ENCODE assay signal across 9 cellular contexts in the genomic region with DNA sequence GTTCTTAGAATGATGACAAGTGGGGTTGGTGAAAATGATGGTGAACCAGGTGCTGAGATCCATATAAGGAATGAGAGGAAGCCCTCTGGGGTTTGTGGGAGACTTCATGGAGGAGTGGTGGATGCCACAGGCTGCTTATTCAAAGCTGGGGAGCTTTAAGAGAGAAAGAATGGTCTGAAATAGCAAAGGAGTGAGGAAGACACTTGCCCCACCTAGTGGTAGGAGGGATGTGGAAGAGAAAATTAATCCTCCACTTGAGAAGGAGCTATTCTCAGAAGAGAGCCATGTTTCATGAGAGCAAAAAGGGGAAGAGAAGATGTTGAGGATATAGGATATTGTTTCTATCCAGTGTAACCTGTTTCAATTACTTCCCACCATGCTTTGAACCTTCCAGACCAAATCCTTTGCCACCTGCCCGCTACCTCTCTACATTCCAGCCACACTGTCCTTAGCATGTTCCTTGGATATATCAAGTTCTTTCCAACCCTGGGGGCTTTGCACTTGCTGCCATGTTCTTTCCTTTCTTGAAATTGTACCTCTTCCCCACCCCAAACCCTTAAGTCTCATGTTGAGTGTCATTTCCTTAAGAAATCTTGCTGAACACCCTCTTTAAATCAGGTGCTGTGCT. TPM values are rescaled to one million over a fixed set of nuclear protein-coding genes. Genes with fewer than 3 reads are reported as not detected.
A peak's percentile ranks its signal among the peaks of the same experiment; 100 is the strongest.
DNase-seq lines count a peak whose midpoint lies in the region; ATAC-seq, FAIRE-seq and TF ChIP-seq lines count a peak whose summit lies in the region.
"Had no signal": no experiment of that assay in that cellular context is flagged by ENCODE, and none has a peak within 500 bp of the region (broad histone marks: within the 10 kb centered on the region; RNA-seq: fewer than 3 reads in every experiment).

No MANE protein-coding gene starts in this region.

- H2AFZ ChIP-seq in keratinocyte (ENCODE audit: control insufficient read depth, low read length), result no peak overlapping the region

- no peak overlapping the region for H3K4me2 ChIP-seq in keratinocyte (ENCODE audit: control insufficient read depth, extremely low read depth, insufficient read depth, low read depth, low read length)

- FAIRE-seq in D721Med (lab: Jason Lieb, UNC) (peak; percentile 70), keratinocyte (lab: Jason Lieb, UNC) (peak; percentile 74)

- DNase-seq in D721Med (ENCODE audit: insufficient read length, low spot score) (peak; percentile 59), NCI-H2171 treated with DMSO at 0.1 percent for 48 hours (lab: John Stamatoyannopoulos, UW) (peak; percentile 54), keratinocyte (ENCODE audit: low read depth, low spot score) (peak; percentile 21), upper lobe of left lung (no peak), T1000 (lab: John Stamatoyannopoulos, UW) (no peak), islet precursor cell (no peak)
- DNase-seq in activated naive CD4-positive, alpha-beta T cell treated with anti-CD3 and anti-CD28 coated beads, Interleukin-2, amount 10 ng/mL, durations not matched to agents 7 days and 5 days, result peak; percentile 57

- H3K27ac Mint-ChIP-seq in activated naive CD4-positive, alpha-beta T cell treated with anti-CD3 and anti-CD28 coated beads, Interleukin-2, amount 10 ng/mL, durations not matched to agents 7 days and 5 days, result no peak overlapping the region

- peaks cover 20% of the 10 kb centered on the region for H3K4me1 Mint-ChIP-seq in activated naive CD4-positive, alpha-beta T cell treated with anti-CD3 and anti-CD28 coated beads, Interleukin-2, amount 10 ng/mL, durations not matched to agents 7 days and 5 days

- H3K36me3 ChIP-seq in keratinocyte (ENCODE audit: control insufficient read depth in 2 of 2, extremely low read depth in 1 of 2, insufficient read depth in 2 of 2, low read length in 2 of 2) (no peaks in the 10 kb centered on the region), upper lobe of left lung (no peaks in the 10 kb centered on the region)
- H3K36me3 ChIP-seq: ovary had no signal

- no peaks in the 10 kb centered on the region for H3K79me2 ChIP-seq in keratinocyte (ENCODE audit: control insufficient read depth, insufficient read depth, low read length)

- no peaks in the 10 kb centered on the region for H4K20me1 ChIP-seq in keratinocyte (ENCODE audit: control insufficient read depth, extremely low read depth, insufficient read depth, low read length)

- H3K27me3 Mint-ChIP-seq in activated naive CD4-positive, alpha-beta T cell treated with anti-CD3 and anti-CD28 coated beads, Interleukin-2, amount 10 ng/mL, durations not matched to agents 7 days and 5 days, result no peaks in the 10 kb centered on the region

- H3K4me3 Mint-ChIP-seq in activated naive CD4-positive, alpha-beta T cell treated with anti-CD3 and anti-CD28 coated beads, Interleukin-2, amount 10 ng/mL, durations not matched to agents 7 days and 5 days, result no peak overlapping the region

- H3K36me3 Mint-ChIP-seq in activated naive CD4-positive, alpha-beta T cell treated with anti-CD3 and anti-CD28 coated beads, Interleukin-2, amount 10 ng/mL, durations not matched to agents 7 days and 5 days, result no peaks in the 10 kb centered on the region

- H3K27me3 ChIP-seq in keratinocyte (ENCODE audit: control insufficient read depth, extremely low read depth, insufficient read depth, low read length) (no peaks in the 10 kb centered on the region), upper lobe of left lung (no peaks in the 10 kb centered on the region)
- H3K27me3 ChIP-seq: ovary had no signal

- TF ChIP-seq POLR2A in upper lobe of left lung (IDR thresholded peaks at IDR 0.05), result no peak

- no peaks in the 10 kb centered on the region for H3K9me3 ChIP-seq in keratinocyte (ENCODE audit: control insufficient read depth, low read depth, low read length)
- no peaks in the 10 kb centered on the region for H3K9me3 ChIP-seq in upper lobe of left lung
- H3K9me3 ChIP-seq: ovary had no signal

- H3K4me1 ChIP-seq in keratinocyte (ENCODE audit: control insufficient read depth, extremely low read depth, insufficient read depth, low read length) (peaks cover 5% of the 10 kb centered on the region), upper lobe of left lung (peaks cover 5 to 18% (median 9%) of the 10 kb centered on the region in 4 donors)

- ATAC-seq in GM19351 (IDR thresholded peaks at IDR 0.05; ENCODE audit: unreplicated experiment) (peak; percentile 65), upper lobe of left lung (ENCODE audit: low FRiP score in 2 of 2) (peak in 1 of 2 donors; percentile 29)

- peak; percentile 57 for TF ChIP-seq CTCF in D721Med (IDR thresholded peaks at IDR 0.05; ENCODE audit: insufficient read depth, missing control alignments)
- TF ChIP-seq CTCF in keratinocyte (optimal IDR thresholded peaks at IDR 0.05 in 1 of 3, IDR thresholded peaks at IDR 0.05 in 1 of 3, conservative IDR thresholded peaks at IDR 0.05 in 1 of 3; ENCODE audit: extremely low read depth in 1 of 3, insufficient read depth in 2 of 3, low read length in 3 of 3), result peak; percentile 58 to 75 (median 68)
- peak; percentile 39 to 64 (median 58) for TF ChIP-seq CTCF in upper lobe of left lung (IDR thresholded peaks at IDR 0.05)

- H3K27ac ChIP-seq in keratinocyte (ENCODE audit: control insufficient read depth, insufficient read depth, low read length) (no peak overlapping the region), upper lobe of left lung (no peak overlapping the region)
- H3K27ac ChIP-seq: ovary had no signal

- dilution Hi-C loops in keratinocyte (cut with MboI; ENCODE audit: extremely low pct_ligation_motif_present, low sequenced_read_pairs), result loop anchor here (25.0 kb wide), 1 partner anchor 506 kb away; a partner anchor contains a TSS

- no peak overlapping the region for H3K9ac ChIP-seq in keratinocyte (ENCODE audit: control insufficient read depth, extremely low read depth, insufficient read depth, low read length)

- H3K4me3 ChIP-seq in keratinocyte (ENCODE audit: control insufficient read depth in 2 of 3, extremely low read depth in 1 of 3, insufficient read depth in 2 of 3, low read depth in 1 of 3, low read length in 3 of 3) (no peak overlapping the region), upper lobe of left lung (no peak overlapping the region)
- H3K4me3 ChIP-seq: ovary had no signal

- WGBS in upper lobe of left lung, 2 donors, result 67 to 88% methylated on average over 1 of the region's 1 CpG

- no peak for TF ChIP-seq EP300 in upper lobe of left lung (IDR thresholded peaks at IDR 0.05)

- H3K9me3 Mint-ChIP-seq in activated naive CD4-positive, alpha-beta T cell treated with anti-CD3 and anti-CD28 coated beads, Interleukin-2, amount 10 ng/mL, durations not matched to agents 7 days and 5 days, result no peaks in the 10 kb centered on the region

- CTCF ChIA-PET in activated naive CD4-positive, alpha-beta T cell treated with anti-CD3 and anti-CD28 coated beads, Interleukin-2, amount 10 ng/mL, durations not matched to agents 7 days and 5 days (lab: Charles Lee), result interaction anchor here (0.6 to 5.8 kb wide), 41 partner anchors 8 to 705 kb away, joined by 3 to 98 read pairs (median 4); a partner anchor contains a TSS

- H3K9me1 ChIP-seq in keratinocyte (ENCODE audit: control insufficient read depth, extremely low read depth, insufficient read depth, low read length), result no peaks in the 10 kb centered on the region

RNA-seq across cellular contexts. Expression of a gene that starts 19.6 kb away (rescaled TPM):
- polyA plus RNA-seq in keratinocyte, result not detected in 3 replicates
- polyA plus RNA-seq in keratinocyte (2011; ENCODE audit: low read depth), result not detected
- polyA plus RNA-seq in keratinocyte (2011; cell fraction: cytosol; rRNA removed), result not detected in 2 replicates
- not detected in 2 replicates for polyA plus RNA-seq in keratinocyte (2011; cell fraction: nucleus; rRNA removed)
- polyA plus RNA-seq in keratinocyte (2012; ENCODE audit: low replicate concordance), result not detected in 2 replicates
- not detected in 3 replicates for polyA minus RNA-seq in keratinocyte
- not detected for polyA minus RNA-seq in keratinocyte (2011; cell fraction: cytosol; rRNA and poly(A)+ RNA removed)
- not detected in 2 replicates for polyA minus RNA-seq in keratinocyte (2011; cell fraction: nucleus; rRNA and poly(A)+ RNA removed)
- total RNA-seq in upper lobe of left lung, result 1 to 10 TPM in 1 of 6 donors, under 1 TPM in 3, not detected in 2; 0.15 to 1.0 (median 0.36) TPM

Comparison
In these comparisons a context has a peak if more than half of its experiments do, and no peak if none do; other contexts are left out.
1. DNase-seq: peak in D721Med (single experiment), NCI-H2171 treated with DMSO at 0.1 percent for 48 hours (single experiment), activated naive CD4-positive, alpha-beta T cell treated with anti-CD3 and anti-CD28 coated beads, Interleukin-2, amount 10 ng/mL, durations not matched to agents 7 days and 5 days (single experiment) and keratinocyte (single experiment); none in upper lobe of left lung (0 of 2), T1000 (single experiment) and islet precursor cell (single experiment).
2. Peak in every context shown above with its lines, with median percentiles within 50 percentile points of each other: CTCF ChIP-seq.